In the genomic region with DNA sequence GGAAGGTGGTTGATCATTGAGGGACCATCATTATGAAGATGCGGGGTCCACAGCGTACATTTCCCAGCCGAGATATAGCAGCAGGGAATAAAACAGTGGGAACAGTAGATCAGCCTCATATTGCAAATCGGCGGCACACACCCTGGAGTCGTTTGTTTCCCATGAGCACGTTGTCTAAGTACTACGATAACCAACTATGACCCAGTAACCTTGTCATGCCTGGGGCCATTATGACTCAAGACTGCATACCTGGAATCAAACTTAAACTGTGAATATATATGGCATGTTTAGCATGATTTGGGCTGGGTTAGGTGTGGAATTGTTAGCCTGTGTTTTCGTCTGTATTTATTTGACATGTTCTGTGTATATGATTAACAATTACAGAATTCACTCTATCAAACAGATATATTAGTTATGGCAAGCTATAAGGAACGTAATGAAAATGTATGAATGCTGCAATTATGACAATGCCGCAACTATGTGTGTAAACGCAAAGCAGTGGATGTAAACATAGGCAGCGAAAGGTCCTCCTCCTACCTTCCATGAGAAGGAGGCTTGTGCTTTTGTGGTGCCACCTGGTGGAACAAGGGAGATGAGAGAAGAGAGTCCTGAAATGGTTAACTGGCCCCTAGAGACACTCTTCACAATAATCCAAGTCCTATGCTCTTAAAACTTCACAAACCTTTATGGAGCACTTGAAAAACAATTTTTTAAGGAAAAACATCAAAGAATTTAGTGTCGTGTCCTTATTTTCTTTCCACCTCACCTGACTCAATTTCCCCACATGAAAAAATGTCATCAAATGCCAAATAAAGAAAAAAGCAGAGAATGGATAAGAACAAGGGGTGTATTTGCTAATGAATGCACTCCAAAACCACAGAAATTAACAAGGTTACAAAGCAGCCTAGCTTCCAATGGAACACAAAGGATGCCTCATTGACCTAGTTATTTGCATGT, we compare ENCODE assay signal across 9 cellular contexts. TPM values are rescaled to one million over a fixed set of nuclear protein-coding genes. Genes with fewer than 3 reads are reported as not detected.
DNase-seq lines count a peak whose midpoint lies in the region; ATAC-seq and TF ChIP-seq lines count a peak whose summit lies in the region.
"Had no signal": no experiment of that assay in that cellular context is flagged by ENCODE, and none has a peak within 500 bp of the region (broad histone marks: within the 10 kb centered on the region; RNA-seq: fewer than 3 reads in every experiment).

No MANE protein-coding gene starts in this region.

- H3K27ac ChIP-seq in RWPE2 (ENCODE audit: poor library complexity, severe bottlenecking), result no peak overlapping the region

- no peak overlapping the region for H3K4me3 ChIP-seq in RWPE2 (ENCODE audit: severe bottlenecking)

- no peaks in the 10 kb centered on the region for H3K36me3 ChIP-seq in RWPE2 (ENCODE audit: low read depth)

- TF ChIP-seq CTCF in GM12872 (IDR thresholded peaks at IDR 0.05; ENCODE audit: insufficient read depth, low read depth, low read length) (peak; percentile 54), RWPE2 (IDR thresholded peaks at IDR 0.05; ENCODE audit: poor library complexity, severe bottlenecking) (peak; percentile 84)

- H3K4me3 Mint-ChIP-seq in activated naive CD8-positive, alpha-beta T cell treated with anti-CD3 and anti-CD28 coated beads, Interleukin-2, amount 50 U/mL, for 24 hours, result no peak overlapping the region
- H3K4me3 Mint-ChIP-seq: stimulated activated naive CD8-positive, alpha-beta T cell treated with anti-CD3 and anti-CD28 coated beads, Interleukin-15, Interleukin-2, amounts not matched to agents 100 ng/mL and 50 ng/mL, for 24 hours had no signal

- ATAC-seq in HG02885 (IDR thresholded peaks at IDR 0.05; ENCODE audit: poor library complexity, unreplicated experiment) (peak; percentile 50), RWPE2 (ENCODE audit: low read depth) (peak; percentile 86), left lobe of liver (peak; percentile 88), GM18520 (IDR thresholded peaks at IDR 0.05; ENCODE audit: unreplicated experiment) (no peak)
- ATAC-seq in activated naive CD8-positive, alpha-beta T cell treated with anti-CD3 and anti-CD28 coated beads, Interleukin-2, amount 50 U/mL, for 24 hours, result no peak

- H3K27ac Mint-ChIP-seq in activated naive CD8-positive, alpha-beta T cell treated with anti-CD3 and anti-CD28 coated beads, Interleukin-2, amount 50 U/mL, for 24 hours, result no peak overlapping the region
- H3K27ac Mint-ChIP-seq: stimulated activated naive CD8-positive, alpha-beta T cell treated with anti-CD3 and anti-CD28 coated beads, Interleukin-15, Interleukin-2, amounts not matched to agents 100 ng/mL and 50 ng/mL, for 24 hours had no signal

- H3K27me3 Mint-ChIP-seq in activated naive CD8-positive, alpha-beta T cell treated with anti-CD3 and anti-CD28 coated beads, Interleukin-2, amount 50 U/mL, for 24 hours, result no peaks in the 10 kb centered on the region
- H3K27me3 Mint-ChIP-seq: stimulated activated naive CD8-positive, alpha-beta T cell treated with anti-CD3 and anti-CD28 coated beads, Interleukin-15, Interleukin-2, amounts not matched to agents 100 ng/mL and 50 ng/mL, for 24 hours had no signal

- H3K4me1 ChIP-seq in RWPE2 (ENCODE audit: insufficient read depth, poor library complexity, severe bottlenecking), result no peaks in the 10 kb centered on the region

- no peaks in the 10 kb centered on the region for H3K9me3 Mint-ChIP-seq in activated naive CD8-positive, alpha-beta T cell treated with anti-CD3 and anti-CD28 coated beads, Interleukin-2, amount 50 U/mL, for 24 hours
- H3K9me3 Mint-ChIP-seq: stimulated activated naive CD8-positive, alpha-beta T cell treated with anti-CD3 and anti-CD28 coated beads, Interleukin-15, Interleukin-2, amounts not matched to agents 100 ng/mL and 50 ng/mL, for 24 hours had no signal

- DNase-seq in RWPE2 (ENCODE audit: low spot score), result no peak
- no peak for DNase-seq in left lobe of liver (ENCODE audit: low spot score)
- DNase-seq in activated naive CD8-positive, alpha-beta T cell treated with anti-CD3 and anti-CD28 coated beads, Interleukin-2, amount 50 U/mL, for 24 hours, result no peak
- DNase-seq in hippocampal formation (lab: John Stamatoyannopoulos, UW), result no peak
- DNase-seq in activated gamma-delta T cell (lab: John Stamatoyannopoulos, UW), result no peak

- no peaks in the 10 kb centered on the region for H3K9me3 ChIP-seq in RWPE2 (ENCODE audit: severe bottlenecking)

- H3K27me3 ChIP-seq in RWPE2 (ENCODE audit: insufficient read depth, poor library complexity, severe bottlenecking), result no peaks in the 10 kb centered on the region

- no peaks in the 10 kb centered on the region for H3K36me3 Mint-ChIP-seq in activated naive CD8-positive, alpha-beta T cell treated with anti-CD3 and anti-CD28 coated beads, Interleukin-2, amount 50 U/mL, for 24 hours (ENCODE audit: low read depth)

- no peaks in the 10 kb centered on the region for H3K4me1 Mint-ChIP-seq in activated naive CD8-positive, alpha-beta T cell treated with anti-CD3 and anti-CD28 coated beads, Interleukin-2, amount 50 U/mL, for 24 hours

RNA-seq across cellular contexts. Expression of a gene that starts 47.1 kb away (rescaled TPM):
- total RNA-seq in left lobe of liver, result 5.7 TPM

Comparison
In these comparisons a context has a peak if more than half of its experiments do, and no peak if none do; other contexts are left out.
1. ATAC-seq: peak in HG02885 (single experiment), RWPE2 (single experiment) and left lobe of liver (single experiment); none in GM18520 (single experiment) and activated naive CD8-positive, alpha-beta T cell treated with anti-CD3 and anti-CD28 coated beads, Interleukin-2, amount 50 U/mL, for 24 hours (single experiment).